In genomic region chrX:46792826-46793195, GRCh38 we compare ENCODE assay signal across 15 cellular contexts. TPM values are rescaled to one million over a fixed set of nuclear protein-coding genes. Genes with fewer than 3 reads are reported as not detected.
DNase-seq lines count a peak whose midpoint lies in the region; ATAC-seq, FAIRE-seq and TF ChIP-seq lines count a peak whose summit lies in the region.
"Had no signal": no experiment of that assay in that cellular context is flagged by ENCODE, and none has a peak within 500 bp of the region (broad histone marks: within the 10 kb centered on the region; RNA-seq: fewer than 3 reads in every experiment).

No MANE protein-coding gene starts in this region.

- H3K9me3 ChIP-seq in liver (ENCODE audit: control insufficient read depth in 4 of 4, low read length in 3 of 4), result no peaks in the 10 kb centered on the region
- no peaks in the 10 kb centered on the region for H3K9me3 ChIP-seq in HepG2 (ENCODE audit: low read length)
- no peaks in the 10 kb centered on the region for H3K9me3 ChIP-seq in SJCRH30 (replicated peaks)
- H3K9me3 ChIP-seq in esophagus squamous epithelium, result no peaks in the 10 kb centered on the region
- no peaks in the 10 kb centered on the region for H3K9me3 ChIP-seq in thoracic aorta

- H4K20me1 ChIP-seq in HepG2 (ENCODE audit: insufficient read depth, low read length), result no peaks in the 10 kb centered on the region

- POLR2A ChIA-PET in HepG2 (lab: Yijun Ruan, JAX), result no interaction called here

- H3K79me2 ChIP-seq in HepG2 (ENCODE audit: insufficient read depth, low read length), result no peaks in the 10 kb centered on the region

- 42% methylated on average over 4 of the region's 4 CpGs for WGBS in liver
- WGBS in HepG2 (ENCODE audit: low lambda C conversion rate), result 49% methylated on average over 4 of the region's 4 CpGs
- WGBS in esophagus squamous epithelium, 2 donors, result 36 to 40% methylated on average over 4 of the region's 4 CpGs

- H2AFZ ChIP-seq in HepG2 (ENCODE audit: low read length), result no peak overlapping the region
- H2AFZ ChIP-seq: neural progenitor cell had no signal

- ATAC-seq in HepG2, result no peak
- ATAC-seq in thoracic aorta (ENCODE audit: insufficient number of reproducible peaks, low FRiP score, low read depth), result no peak
- no peak for ATAC-seq in GM19467 (IDR thresholded peaks at IDR 0.05; ENCODE audit: unreplicated experiment)
- ATAC-seq in GM21528 (IDR thresholded peaks at IDR 0.05; ENCODE audit: low FRiP score, unreplicated experiment), result no peak

- H3K4me3 ChIP-seq in liver (ENCODE audit: low read depth in 1 of 3, low read length in 3 of 3), result no peak overlapping the region
- H3K4me3 ChIP-seq in HepG2 (replicated peaks in 1 of 3; ENCODE audit: insufficient read depth in 1 of 3, low read depth in 2 of 3, low read length in 3 of 3), result no peak overlapping the region
- no peak overlapping the region for H3K4me3 ChIP-seq in SJCRH30
- no peak overlapping the region for H3K4me3 ChIP-seq in esophagus squamous epithelium
- peak overlapping the region; percentile 31 for H3K4me3 ChIP-seq in thoracic aorta
- H3K4me3 ChIP-seq: neural progenitor cell had no signal

- DNase-seq in HepG2 (ENCODE audit: low spot score) (no peak), SJCRH30 (no peak), esophagus squamous epithelium (lab: John Stamatoyannopoulos, UW) (no peak), thoracic aorta (ENCODE audit: low spot score) (no peak), NCI-H345 treated with DMSO at 0.1 percent for 48 hours (lab: John Stamatoyannopoulos, UW; ENCODE audit: unreplicated experiment) (no peak)
- DNase-seq: caudate nucleus; GOT3; NCI-H2029 treated with DMSO at 0.1 percent for 48 hours; stimulated activated CD4-positive, alpha-beta T cell treated with anti-CD3 and anti-CD28 coated beads, Interleukin-12 subunit alpha, Interleukin-12 subunit beta, amount 100 ng/mL, for 4 hours; T1000 had no signal

- H3K36me3 ChIP-seq in liver (ENCODE audit: control insufficient read depth in 4 of 4, insufficient read depth in 3 of 4, low read depth in 1 of 4, low read length in 3 of 4) (no peaks in the 10 kb centered on the region), HepG2 (replicated peaks in 1 of 2; ENCODE audit: control insufficient read depth in 1 of 2, insufficient read depth in 2 of 2, low read length in 2 of 2) (no peaks in the 10 kb centered on the region), SJCRH30 (no peaks in the 10 kb centered on the region), esophagus squamous epithelium (no peaks in the 10 kb centered on the region), thoracic aorta (no peaks in the 10 kb centered on the region)
- H3K36me3 ChIP-seq: neural progenitor cell had no signal

- CTCF ChIA-PET in HepG2 (lab: Yijun Ruan, JAX; ENCODE audit: low intra/inter-chr PET ratio, low total read pairs), result no interaction called here

- TF ChIP-seq RAD21 in liver (IDR thresholded peaks at IDR 0.05) (no peak), HepG2 (CRISPR knock-in tag; IDR thresholded peaks at IDR 0.05) (no peak)

- TF ChIP-seq CTCF in liver (IDR thresholded peaks at IDR 0.05; ENCODE audit: low read depth, low read length, missing input control) (no peak), HepG2 (CRISPR knock-in tag; IDR thresholded peaks at IDR 0.05) (no peak), esophagus squamous epithelium (IDR thresholded peaks at IDR 0.05) (no peak), thoracic aorta (IDR thresholded peaks at IDR 0.05) (no peak)

- in situ Hi-C loops in HepG2 (cut with HindIII; ENCODE audit: extremely low pct_ligation_motif_present, low pct_unique_long_range_greater_than_20kb), result no loop called here

- H3K4me2 ChIP-seq in HepG2 (ENCODE audit: low read depth, low read length), result no peak overlapping the region
- H3K4me2 ChIP-seq: neural progenitor cell had no signal

- TF ChIP-seq EP300 in HepG2 (IDR thresholded peaks at IDR 0.05; ENCODE audit: low read depth in 2 of 2, low read length in 2 of 2), result no peak
- TF ChIP-seq EP300 in HepG2 (CRISPR knock-in tag; IDR thresholded peaks at IDR 0.05; ENCODE audit: borderline replicate concordance), result no peak

- intact Hi-C loops in HepG2 (cut with micrococcal nuclease; ENCODE audit: unreplicated experiment), result no loop called here
- intact Hi-C loops in esophagus squamous epithelium (cut with DNase I), result no loop called here

- H3K27me3 ChIP-seq in liver (ENCODE audit: control insufficient read depth in 4 of 4, insufficient read depth in 4 of 4, low read length in 3 of 4), result no peaks in the 10 kb centered on the region
- no peaks in the 10 kb centered on the region for H3K27me3 ChIP-seq in HepG2 (ENCODE audit: control insufficient read depth in 1 of 2, insufficient read depth in 2 of 2, low read length in 2 of 2)
- no peaks in the 10 kb centered on the region for H3K27me3 ChIP-seq in SJCRH30
- H3K27me3 ChIP-seq in esophagus squamous epithelium, result no peaks in the 10 kb centered on the region
- no peaks in the 10 kb centered on the region for H3K27me3 ChIP-seq in thoracic aorta (replicated peaks; ENCODE audit: insufficient read depth)
- H3K27me3 ChIP-seq: neural progenitor cell had no signal

- H3K9ac ChIP-seq in liver (ENCODE audit: low read depth in 1 of 2, low read length in 2 of 2) (no peak overlapping the region), HepG2 (ENCODE audit: insufficient read depth, low read depth, low read length) (no peak overlapping the region)
- H3K9ac ChIP-seq: neural progenitor cell had no signal

- TF ChIP-seq POLR2A in HepG2 (IDR thresholded peaks at IDR 0.05; ENCODE audit: insufficient read depth in 1 of 2, low read depth in 2 of 2, low read length in 2 of 2), result no peak
- TF ChIP-seq POLR2A in esophagus squamous epithelium (IDR thresholded peaks at IDR 0.05), result no peak

- BruUV-seq in HepG2 (replicated peaks; lab: Mats Ljungman, UMichigan), result no TSS peak

- FAIRE-seq in HepG2 (lab: Jason Lieb, UNC), result no peak
- FAIRE-seq: G401.6 had no signal

- H3K4me1 ChIP-seq in liver (ENCODE audit: control insufficient read depth in 4 of 4, insufficient read depth in 4 of 4, low read length in 3 of 4), result peaks cover 0 to 9% (median 6%) of the 10 kb centered on the region in 4 donors
- H3K4me1 ChIP-seq in HepG2 (ENCODE audit: insufficient read depth, low read length), result peaks cover 22% of the 10 kb centered on the region
- H3K4me1 ChIP-seq in SJCRH30, result 0 out of 2 replicates have a peak, but pooled peaks cover 5% of the 10 kb centered on the region
- peaks cover 0 to 28% (median 10%) of the 10 kb centered on the region in 3 donors for H3K4me1 ChIP-seq in esophagus squamous epithelium
- H3K4me1 ChIP-seq in thoracic aorta (ENCODE audit: control insufficient read depth in 1 of 2, low read depth in 2 of 2), result peaks cover 2 to 8% of the 10 kb centered on the region in 2 donors
- H3K4me1 ChIP-seq: neural progenitor cell had no signal

- peak overlapping the region; percentile 13 to 79 for H3K27ac ChIP-seq in liver (ENCODE audit: low read depth in 1 of 2, low read length in 2 of 2)
- no peak overlapping the region for H3K27ac ChIP-seq in HepG2 (ENCODE audit: extremely low read length, insufficient read depth, low read length)
- peak overlapping the region; percentile 81 for H3K27ac ChIP-seq in SJCRH30
- H3K27ac ChIP-seq in esophagus squamous epithelium, result peak overlapping the region; percentile 17 to 85 (median 72)
- peak overlapping the region in 1 of 2 donors; percentile 7 for H3K27ac ChIP-seq in thoracic aorta
- H3K27ac ChIP-seq: neural progenitor cell had no signal

RNA-seq across cellular contexts. Expression of gene SLC9A7, which starts 33.9 kb away (rescaled TPM):
- total RNA-seq in liver, result 10 to 100 TPM in 1 of 2 donors, 1 to 10 TPM in 1; 2.6 to 13.2 TPM
- polyA plus RNA-seq in liver, result 1 to 10 TPM; 2.3 to 3.6 TPM
- total RNA-seq in HepG2 (2016; rRNA removed; fragmentation: Illumina TruSeq; extraction: Trizol), result 5.4 and 7.2 TPM in 2 replicates
- total RNA-seq in HepG2 (2016; cell fraction: cytosol; rRNA removed; fragmentation: Illumina TruSeq; extraction: Trizol; ENCODE audit: low read depth), result 2.0 and 3.5 TPM in 2 replicates
- total RNA-seq in HepG2 (2016; cell fraction: insoluble cytoplasmic fraction; rRNA removed; fragmentation: Illumina TruSeq; extraction: Trizol), result 3.9 and 7.8 TPM in 2 replicates
- 3.7 and 4.7 TPM in 2 replicates for total RNA-seq in HepG2 (2016; cell fraction: membrane; rRNA removed; fragmentation: Illumina TruSeq; extraction: Trizol)
- 6.6 and 8.3 TPM in 2 replicates for total RNA-seq in HepG2 (2016; cell fraction: nucleus; rRNA removed; fragmentation: Illumina TruSeq; extraction: Trizol)
- 5.5 and 5.8 TPM in 2 replicates for polyA plus RNA-seq in HepG2 (2011; rRNA removed)
- 4.7 and 5.0 TPM in 2 replicates for polyA plus RNA-seq in HepG2 (2011; cell fraction: cytosol; rRNA removed)
- 5.6 and 6.1 TPM in 2 replicates for polyA plus RNA-seq in HepG2 (2011; cell fraction: nucleus; rRNA removed)
- polyA plus RNA-seq in HepG2 (2012), result 1.5 and 1.6 TPM in 2 replicates
- polyA plus RNA-seq in HepG2 (2016; cell fraction: cytosol; fragmentation: Illumina TruSeq; extraction: Trizol; ENCODE audit: low read depth), result 0.59 and 0.72 TPM in 2 replicates
- polyA plus RNA-seq in HepG2 (2016; cell fraction: insoluble cytoplasmic fraction; fragmentation: Illumina TruSeq; extraction: Trizol; ENCODE audit: low read depth), result 1.6 and 2.0 TPM in 2 replicates
- 1.5 and 1.6 TPM in 2 replicates for polyA plus RNA-seq in HepG2 (2016; cell fraction: membrane; fragmentation: Illumina TruSeq; extraction: Trizol; ENCODE audit: low read depth)
- 6.6 and 9.9 TPM in 2 replicates for polyA plus RNA-seq in HepG2 (2016; cell fraction: nucleus; fragmentation: Illumina TruSeq; extraction: Trizol; ENCODE audit: insufficient read depth, low read depth)
- polyA minus RNA-seq in HepG2 (2011; rRNA and poly(A)+ RNA removed; ENCODE audit: low replicate concordance), result 6.5 and 21.6 TPM in 2 replicates
- polyA minus RNA-seq in HepG2 (2011; cell fraction: cytosol; rRNA and poly(A)+ RNA removed), result 7.3 and 7.9 TPM in 2 replicates
- polyA minus RNA-seq in HepG2 (2011; cell fraction: nucleus; rRNA and poly(A)+ RNA removed), result 5.7 and 6.4 TPM in 2 replicates
- total RNA-seq in SJCRH30 (2014; rRNA removed; shearing (Covaris generic)), result 1.9 and 2.2 TPM in 2 replicates
- total RNA-seq in esophagus squamous epithelium, result 10 to 100 TPM in 2 of 4 donors, 1 to 10 TPM in 2; 6.4 to 16.4 (median 8.4) TPM
- total RNA-seq in thoracic aorta, result 10 to 100 TPM in 1 of 2 donors, 1 to 10 TPM in 1; 6.7 to 12.2 TPM

RNA-seq across cellular contexts. Expression of gene RP2, which starts 44.0 kb away (rescaled TPM):
- 10 to 100 TPM; 10.5 to 11.5 TPM for total RNA-seq in liver
- polyA plus RNA-seq in liver, result 1 to 10 TPM; 3.2 to 4.1 TPM
- total RNA-seq in HepG2 (2016; rRNA removed; fragmentation: Illumina TruSeq; extraction: Trizol), result 9.9 and 14.6 TPM in 2 replicates
- total RNA-seq in HepG2 (2016; cell fraction: cytosol; rRNA removed; fragmentation: Illumina TruSeq; extraction: Trizol; ENCODE audit: low read depth), result 0.81 and 1.1 TPM in 2 replicates
- 10.0 and 16.2 TPM in 2 replicates for total RNA-seq in HepG2 (2016; cell fraction: insoluble cytoplasmic fraction; rRNA removed; fragmentation: Illumina TruSeq; extraction: Trizol)
- 2.7 and 2.8 TPM in 2 replicates for total RNA-seq in HepG2 (2016; cell fraction: membrane; rRNA removed; fragmentation: Illumina TruSeq; extraction: Trizol)
- 4.8 and 5.0 TPM in 2 replicates for total RNA-seq in HepG2 (2016; cell fraction: nucleus; rRNA removed; fragmentation: Illumina TruSeq; extraction: Trizol)
- 3.5 and 5.0 TPM in 2 replicates for polyA plus RNA-seq in HepG2 (2011; rRNA removed)
- 2.0 and 2.6 TPM in 2 replicates for polyA plus RNA-seq in HepG2 (2011; cell fraction: cytosol; rRNA removed)
- polyA plus RNA-seq in HepG2 (2011; cell fraction: nucleus; rRNA removed), result 1.00 and 1.3 TPM in 2 replicates
- polyA plus RNA-seq in HepG2 (2012), result 3.7 and 4.9 TPM in 2 replicates
- polyA plus RNA-seq in HepG2 (2016; cell fraction: cytosol; fragmentation: Illumina TruSeq; extraction: Trizol; ENCODE audit: low read depth), result 0.20 and 0.26 TPM in 2 replicates
- polyA plus RNA-seq in HepG2 (2016; cell fraction: insoluble cytoplasmic fraction; fragmentation: Illumina TruSeq; extraction: Trizol; ENCODE audit: low read depth), result 11.6 and 13.6 TPM in 2 replicates
- polyA plus RNA-seq in HepG2 (2016; cell fraction: membrane; fragmentation: Illumina TruSeq; extraction: Trizol; ENCODE audit: low read depth), result 0.60 and 1.1 TPM in 2 replicates
- polyA plus RNA-seq in HepG2 (2016; cell fraction: nucleus; fragmentation: Illumina TruSeq; extraction: Trizol; ENCODE audit: insufficient read depth, low read depth), result 5.1 and 5.7 TPM in 2 replicates
- 2.5 and 9.4 TPM in 2 replicates for polyA minus RNA-seq in HepG2 (2011; rRNA and poly(A)+ RNA removed; ENCODE audit: low replicate concordance)
- 4.1 and 4.7 TPM in 2 replicates for polyA minus RNA-seq in HepG2 (2011; cell fraction: cytosol; rRNA and poly(A)+ RNA removed)
- 4.6 TPM in 2 replicates for polyA minus RNA-seq in HepG2 (2011; cell fraction: nucleus; rRNA and poly(A)+ RNA removed)
- total RNA-seq in SJCRH30 (2014; rRNA removed; shearing (Covaris generic)), result 14.4 and 15.0 TPM in 2 replicates
- 10 to 100 TPM; 14.9 to 21.9 (median 17.6) TPM for total RNA-seq in esophagus squamous epithelium
- 10 to 100 TPM; 11.8 to 12.7 TPM for total RNA-seq in thoracic aorta
